Comparison of ENCODE assay signal across 13 cellular contexts in the genomic region with DNA sequence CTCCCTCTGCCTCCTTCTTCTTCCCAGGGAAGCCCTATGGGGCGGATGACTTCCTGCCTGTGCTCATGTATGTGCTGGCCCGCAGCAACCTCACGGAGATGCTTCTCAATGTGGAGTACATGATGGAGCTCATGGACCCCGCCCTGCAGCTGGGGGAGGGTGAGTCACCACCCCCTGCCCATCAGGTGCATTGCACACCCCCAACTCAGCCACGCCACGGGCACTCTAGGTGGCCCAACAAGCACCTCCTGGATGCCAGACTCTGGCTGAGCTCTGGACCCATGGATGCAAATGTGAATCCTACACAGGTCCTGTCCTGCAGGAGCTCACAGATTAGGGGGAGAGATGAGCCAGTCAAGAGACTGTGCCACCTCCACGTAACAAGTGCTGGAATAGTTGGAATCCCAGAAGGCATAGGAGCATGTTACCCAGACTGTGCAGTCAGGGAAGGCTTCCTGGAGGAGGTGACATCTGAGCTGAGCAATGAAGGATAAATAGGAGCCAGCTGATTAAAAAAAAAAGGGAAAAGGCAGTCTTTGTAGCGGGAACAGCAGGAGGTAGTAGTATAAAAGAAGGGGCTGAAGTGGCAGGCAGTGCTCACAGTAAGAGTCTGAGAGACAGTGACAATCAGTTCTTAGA.
DNase-seq lines count a peak whose midpoint lies in the region; ATAC-seq, FAIRE-seq and TF ChIP-seq lines count a peak whose summit lies in the region.
"Had no signal": no experiment of that assay in that cellular context is flagged by ENCODE, and none has a peak within 500 bp of the region (broad histone marks: within the 10 kb centered on the region; RNA-seq: fewer than 3 reads in every experiment).

No MANE protein-coding gene starts in this region.

- H3K9me3 ChIP-seq in K562 (replicated peaks; ENCODE audit: control insufficient read depth, insufficient read depth, low read depth, low read length) (no peaks in the 10 kb centered on the region), sigmoid colon (no peaks in the 10 kb centered on the region)
- H3K9me3 ChIP-seq: pancreas, SJCRH30 had no signal

- H2AFZ ChIP-seq in K562 (ENCODE audit: low read depth, low read length): no peak overlapping the region

- H3K27me3 ChIP-seq in K562 (ENCODE audit: control insufficient read depth in 2 of 2, insufficient read depth in 2 of 2, low read length in 2 of 2) (peaks cover 0 to 12% of the 10 kb centered on the region in 2 experiments; a peak in 1 of 5 replicates), sigmoid colon (no peaks in the 10 kb centered on the region)
- H3K27me3 ChIP-seq: pancreas, SJCRH30 had no signal

- H3K9me3 Mint-ChIP-seq in activated T-cell treated with anti-CD3 and anti-CD28 coated beads, Interleukin-2, amount 50 U/mL, for 4 hours: no peaks in the 10 kb centered on the region
- no peaks in the 10 kb centered on the region for H3K9me3 Mint-ChIP-seq in IgD-negative memory B cell

- H3K36me3 Mint-ChIP-seq in activated T-cell treated with anti-CD3 and anti-CD28 coated beads, Interleukin-2, amount 50 U/mL, for 4 hours (ENCODE audit: insufficient read depth): peaks cover 43% of the 10 kb centered on the region
- H3K36me3 Mint-ChIP-seq in IgD-negative memory B cell: peaks cover 16% of the 10 kb centered on the region
- H3K36me3 Mint-ChIP-seq: brain had no signal

- peaks cover 49% of the 10 kb centered on the region for H3K4me1 Mint-ChIP-seq in activated T-cell treated with anti-CD3 and anti-CD28 coated beads, Interleukin-2, amount 50 U/mL, for 4 hours (ENCODE audit: low read depth)
- peaks cover 28 to 35% (median 34%) of the 10 kb centered on the region in 3 donors for H3K4me1 Mint-ChIP-seq in IgD-negative memory B cell
- H3K4me1 Mint-ChIP-seq: brain had no signal

- TF ChIP-seq CTCF in K562 (IDR thresholded peaks at IDR 0.05 in 2 of 3, conservative IDR thresholded peaks at IDR 0.05 in 1 of 3; ENCODE audit: insufficient read depth in 2 of 3, low read depth in 1 of 3, low read length in 3 of 3) (no peak), sigmoid colon (IDR thresholded peaks at IDR 0.05) (no peak)

- no peak for FAIRE-seq in K562 (lab: Jason Lieb, UNC)
- FAIRE-seq in GM19239 (lab: Jason Lieb, UNC): no peak
- FAIRE-seq: frontal cortex, HTR-8/SVneo, pancreas had no signal

- H3K4me3 ChIP-seq in K562 (no peak overlapping the region), sigmoid colon (no peak overlapping the region)
- H3K4me3 ChIP-seq: pancreas, SJCRH30 had no signal

- DNase-seq in activated T-cell treated with anti-CD3 and anti-CD28 coated beads, Interleukin-2, amount 50 U/mL, for 1 hour: peak; percentile 15
- DNase-seq in activated T-cell treated with anti-CD3 and anti-CD28 coated beads, Interleukin-2, amount 50 U/mL, for 4 hours: no peak
- DNase-seq in K562 (ENCODE audit: extremely low read depth in 1 of 4, low spot score in 3 of 4) (no peak), sigmoid colon (peak; percentile 66), amygdala (lab: John Stamatoyannopoulos, UW) (no peak), GM19239 (ENCODE audit: insufficient read length, low spot score) (no peak), NCI-H2171 (lab: John Stamatoyannopoulos, UW) (no peak)
- DNase-seq: SJCRH30 had no signal

- no TSS peak for BruUV-seq in K562 (replicated peaks; lab: Mats Ljungman, UMichigan)

- no peak overlapping the region for H3K4me3 Mint-ChIP-seq in activated T-cell treated with anti-CD3 and anti-CD28 coated beads, Interleukin-2, amount 50 U/mL, for 4 hours
- H3K4me3 Mint-ChIP-seq in IgD-negative memory B cell: peak overlapping the region; percentile 6 to 85 (median 44)
- H3K4me3 Mint-ChIP-seq: brain had no signal

- peak overlapping the region; percentile 36 to 88 (median 84) for H3K27ac Mint-ChIP-seq in IgD-negative memory B cell
- H3K27ac Mint-ChIP-seq: brain had no signal

- TF ChIP-seq RAD21 in K562 (CRISPR knock-in tag; conservative IDR thresholded peaks at IDR 0.05 in 1 of 2, IDR thresholded peaks at IDR 0.05 in 1 of 2): no peak

- CTCF ChIA-PET in K562 (lab: Yijun Ruan, JAX; ENCODE audit: low intra/inter-chr PET ratio): no interaction called here

- no peaks in the 10 kb centered on the region for H3K79me2 ChIP-seq in K562 (ENCODE audit: control insufficient read depth, insufficient read depth, low read length)

- intact Hi-C loops in K562 (cut with micrococcal nuclease): no loop called here
- intact Hi-C loops in sigmoid colon (cut with DNase I): no loop called here

- H3K27me3 Mint-ChIP-seq in activated T-cell treated with anti-CD3 and anti-CD28 coated beads, Interleukin-2, amount 50 U/mL, for 4 hours (ENCODE audit: low read depth): no peaks in the 10 kb centered on the region
- H3K27me3 Mint-ChIP-seq in IgD-negative memory B cell: no peaks in the 10 kb centered on the region
- H3K27me3 Mint-ChIP-seq: brain had no signal

- 0% methylated on average over 1 of the region's 8 CpGs for WGBS in K562 (ENCODE audit: insufficient coverage, low coverage, missing lambda C conversion rate)
- 89 to 93% methylated on average over 8 of the region's 8 CpGs for WGBS in sigmoid colon, 2 donors

- no peaks in the 10 kb centered on the region for H3K9me1 ChIP-seq in K562 (ENCODE audit: control insufficient read depth, insufficient read depth, low read length)

- H4K20me1 ChIP-seq in K562 (replicated peaks; ENCODE audit: control insufficient read depth, insufficient read depth, low read length): no peaks in the 10 kb centered on the region

- TF ChIP-seq POLR2A in K562 (conservative IDR thresholded peaks at IDR 0.05): no peak
- TF ChIP-seq POLR2A in sigmoid colon (IDR thresholded peaks at IDR 0.05): no peak

- no peak overlapping the region for H3K27ac ChIP-seq in K562 (ENCODE audit: extremely low read depth, low read depth, low read length)
- H3K27ac ChIP-seq in sigmoid colon: peak overlapping the region in 2 of 4 donors; percentile 19 to 25
- H3K27ac ChIP-seq: pancreas, SJCRH30 had no signal

- TF ChIP-seq EP300 in K562 (IDR thresholded peaks at IDR 0.05; ENCODE audit: low read length) (no peak), sigmoid colon (IDR thresholded peaks at IDR 0.05) (no peak)

- no peak overlapping the region for H3K4me2 ChIP-seq in K562 (ENCODE audit: insufficient read depth, low read length)

- no peak overlapping the region for H3K9ac ChIP-seq in K562 (ENCODE audit: insufficient read depth in 1 of 2, low read depth in 2 of 2, low read length in 2 of 2)

- no peak for ATAC-seq in activated T-cell treated with anti-CD3 and anti-CD28 coated beads, Interleukin-2, amount 50 U/mL, for 4 hours
- no peak for ATAC-seq in K562

- H3K36me3 ChIP-seq in K562 (ENCODE audit: control insufficient read depth, insufficient read depth, low read length) (no peaks in the 10 kb centered on the region), sigmoid colon (peaks cover 12 to 55% (median 35%) of the 10 kb centered on the region in 4 donors)
- H3K36me3 ChIP-seq: pancreas, SJCRH30 had no signal

- no peaks in the 10 kb centered on the region; a peak in 1 of 5 replicates for H3K4me1 ChIP-seq in K562 (replicated peaks in 1 of 2; ENCODE audit: control insufficient read depth in 2 of 2, insufficient read depth in 2 of 2, low read length in 2 of 2)
- H3K4me1 ChIP-seq in sigmoid colon: peaks cover 0 to 17% (median 10%) of the 10 kb centered on the region in 4 donors
- H3K4me1 ChIP-seq: pancreas, SJCRH30 had no signal

- in situ Hi-C loops in K562 (cut with MboI): no loop called here

- POLR2A ChIA-PET in K562 (lab: Yijun Ruan, JAX): no interaction called here

TF ChIP-seq in K562, 482 proteins besides CTCF, POLR2A, EP300 and RAD21 (continues in another document):
- TF ChIP-seq ZNF436 (CRISPR knock-in tag; IDR thresholded peaks at IDR 0.05) (peak; percentile 80), ARID3B (CRISPR knock-in tag; IDR thresholded peaks at IDR 0.05; ENCODE audit: borderline replicate concordance) (no peak), GABPB2 (CRISPR knock-in tag; conservative IDR thresholded peaks at IDR 0.05) (no peak), HBP1 (CRISPR knock-in tag; IDR thresholded peaks at IDR 0.05) (no peak), TARDBP (IDR thresholded peaks at IDR 0.05) (no peak), HNRNPL (IDR thresholded peaks at IDR 0.05; ENCODE audit: low read depth, low read length) (no peak), RBM25 (IDR thresholded peaks at IDR 0.05; ENCODE audit: low read depth, low read length, severe bottlenecking) (peak; percentile 70), DIDO1 (tag; IDR thresholded peaks at IDR 0.05; ENCODE audit: low read depth) (no peak), BCOR (IDR thresholded peaks at IDR 0.05) (0 out of 2 replicates have a peak, but pooled peaks have one; percentile 21), FOXJ3 (CRISPR knock-in tag; IDR thresholded peaks at IDR 0.05) (no peak), FOXJ2 (tag; IDR thresholded peaks at IDR 0.05) (no peak), RBM15 (IDR thresholded peaks at IDR 0.05; ENCODE audit: insufficient read depth, low read length) (no peak), HSF4 (CRISPR knock-in tag; IDR thresholded peaks at IDR 0.05; ENCODE audit: borderline replicate concordance) (no peak)

Comparison
In these comparisons a context has a peak if more than half of its experiments do, and no peak if none do; other contexts are left out.
1. DNase-seq: peak in activated T-cell treated with anti-CD3 and anti-CD28 coated beads, Interleukin-2, amount 50 U/mL, for 1 hour (single experiment) and sigmoid colon (single experiment); none in activated T-cell treated with anti-CD3 and anti-CD28 coated beads, Interleukin-2, amount 50 U/mL, for 4 hours (single experiment), K562 (0 of 4), amygdala (0 of 56), GM19239 (single experiment) and NCI-H2171 (single experiment).